In genomic region chr5:128201065-128201926, GRCh38 we compare ENCODE assay signal across 8 cellular contexts.
DNase-seq lines count a peak whose midpoint lies in the region; ATAC-seq, FAIRE-seq and TF ChIP-seq lines count a peak whose summit lies in the region.

No MANE protein-coding gene starts in this region.

- peak; percentile 81 to 90 (median 86) for TF ChIP-seq CTCF in GM12878 (IDR thresholded peaks at IDR 0.05 in 2 of 3, conservative IDR thresholded peaks at IDR 0.05 in 1 of 3; ENCODE audit: control insufficient read depth in 2 of 3, extremely low read depth in 1 of 3, insufficient read depth in 1 of 3, low read depth in 3 of 3, low read length in 3 of 3)

- POLR2A ChIA-PET in GM12878 (lab: Charles Lee): no interaction called here

- no peaks in the 10 kb centered on the region for H3K27me3 ChIP-seq in GM12878 (replicated peaks in 1 of 2; ENCODE audit: control insufficient read depth in 2 of 2, insufficient read depth in 2 of 2, low read length in 1 of 2)
- peaks cover 8% of the 10 kb centered on the region for H3K27me3 ChIP-seq in iPS-15b (ENCODE audit: control insufficient read depth, insufficient read depth, low read length)
- H3K27me3 ChIP-seq in skeletal muscle satellite cell (ENCODE audit: control insufficient read depth, insufficient read depth, low read length): no peaks in the 10 kb centered on the region

- intact Hi-C loops in GM12878 (cut with micrococcal nuclease; ENCODE audit: unreplicated experiment): loop anchor here (1.0 kb wide), 4 partner anchors 326 to 637 kb away; no protein-coding TSS in a partner anchor

- H3K9me3 ChIP-seq in GM12878 (replicated peaks; ENCODE audit: control insufficient read depth, insufficient read depth, low read length) (no peaks in the 10 kb centered on the region; the same call in 1 of the 3 replicates), iPS-15b (ENCODE audit: control insufficient read depth, insufficient read depth, low read length) (no peaks in the 10 kb centered on the region), skeletal muscle satellite cell (replicated peaks; ENCODE audit: low read length) (no peaks in the 10 kb centered on the region)

- H3K36me3 ChIP-seq in GM12878 (ENCODE audit: control insufficient read depth in 2 of 2, insufficient read depth in 2 of 2, low read length in 1 of 2) (no peaks in the 10 kb centered on the region), iPS-15b (ENCODE audit: control insufficient read depth, insufficient read depth, low read length) (no peaks in the 10 kb centered on the region), skeletal muscle satellite cell (ENCODE audit: insufficient read depth, low read length) (no peaks in the 10 kb centered on the region)

- H2AFZ ChIP-seq in GM12878 (ENCODE audit: control insufficient read depth, low read depth, low read length): no peak overlapping the region

- SMC1A ChIA-PET in GM12878 (lab: Charles Lee; ENCODE audit: uncharacterized antibody, unreplicated experiment): interaction anchor here (0.6 to 1.6 kb wide), 14 partner anchors 36 to 639 kb away, joined by 3 to 16 read pairs (median 4); no protein-coding TSS in a partner anchor

- RAD21 ChIA-PET in GM12878 (lab: Charles Lee; ENCODE audit: unreplicated experiment): interaction anchor here (0.7 to 4.5 kb wide), 13 partner anchors 117 to 638 kb away, joined by 3 to 41 read pairs (median 3); no protein-coding TSS in a partner anchor

- H4K20me1 ChIP-seq in GM12878 (ENCODE audit: control insufficient read depth, insufficient read depth): no peaks in the 10 kb centered on the region

- ATAC-seq in HG02623 (IDR thresholded peaks at IDR 0.05; ENCODE audit: unreplicated experiment) (peak; percentile 97), GM12878 (peak; percentile 97)

- WGBS in GM12878 (ENCODE audit: insufficient coverage, insufficient replicate concordance, low lambda C conversion rate, missing lambda C conversion rate): 17% methylated on average over 35 of the region's 36 CpGs

- CTCF ChIA-PET in GM12878 (lab: Yijun Ruan, JAX): interaction anchor here (0.6 to 6.5 kb wide), 26 partner anchors 9 to 669 kb away, joined by 3 to 78 read pairs (median 4); no protein-coding TSS in a partner anchor

- DNase-seq in NCI-H1417 (lab: John Stamatoyannopoulos, UW): peak; percentile 61 to 86 (median 77)
- DNase-seq in NCI-H1417 treated with DMSO at 0.1 percent for 48 hours (lab: John Stamatoyannopoulos, UW): no peak
- DNase-seq in NCI-H146 treated with DMSO at 0.1 percent for 48 hours (lab: John Stamatoyannopoulos, UW; ENCODE audit: unreplicated experiment): peak; percentile 44
- DNase-seq in UCSD-AML1 (lab: John Stamatoyannopoulos, UW; ENCODE audit: unreplicated experiment): peak; percentile 70
- DNase-seq in GM12878 (ENCODE audit: low read depth, low spot score): no peak

- peaks cover 4% of the 10 kb centered on the region; the same call in 1 of the 2 replicates for H3K4me1 ChIP-seq in GM12878 (ENCODE audit: control insufficient read depth, insufficient read depth, low read length)
- no peaks in the 10 kb centered on the region for H3K4me1 ChIP-seq in iPS-15b (ENCODE audit: control insufficient read depth, insufficient read depth, low read length)
- peaks cover 4% of the 10 kb centered on the region for H3K4me1 ChIP-seq in skeletal muscle satellite cell (ENCODE audit: control insufficient read depth, insufficient read depth, low read length)

- BruUV-seq in GM12878 (replicated peaks; lab: Mats Ljungman, UMichigan): no TSS peak

- peak; percentile 97 for TF ChIP-seq RAD21 in GM12878 (IDR thresholded peaks at IDR 0.05; ENCODE audit: insufficient read depth, low read depth, low read length)

- FAIRE-seq in GM12878 (lab: Jason Lieb, UNC): no peak

- no peak for TF ChIP-seq EP300 in GM12878 (IDR thresholded peaks at IDR 0.05; ENCODE audit: borderline replicate concordance in 1 of 2, control insufficient read depth in 1 of 2, low read depth in 2 of 2, low read length in 2 of 2)

- in situ Hi-C loops in GM12878 (cut with MboI): loop anchor here (5.0 to 25.0 kb wide), 3 partner anchors 444 to 1561 kb away; no protein-coding TSS in a partner anchor

- H3K9ac ChIP-seq in GM12878 (ENCODE audit: control insufficient read depth, insufficient read depth, low read length): no peak overlapping the region
- no peak overlapping the region for H3K9ac ChIP-seq in iPS-15b (ENCODE audit: low read depth, low read length)
- peak overlapping the region; percentile 18 for H3K9ac ChIP-seq in skeletal muscle satellite cell (ENCODE audit: low read depth, low read length)

- H3K4me2 ChIP-seq in GM12878 (ENCODE audit: control insufficient read depth, insufficient read depth) (no peak overlapping the region), skeletal muscle satellite cell (ENCODE audit: low read length) (peak overlapping the region; percentile 84)

- H3K79me2 ChIP-seq in GM12878 (ENCODE audit: control insufficient read depth, insufficient read depth, low read length): no peaks in the 10 kb centered on the region

- H3K27ac ChIP-seq in GM12878 (ENCODE audit: control insufficient read depth, insufficient read depth): no peak overlapping the region

- H3K4me3 ChIP-seq in GM12878 (no peak overlapping the region), iPS-15b (ENCODE audit: low read depth, low read length) (peak overlapping the region; percentile 38), skeletal muscle satellite cell (ENCODE audit: low read length) (peak overlapping the region; percentile 53)

- no peak for TF ChIP-seq POLR2A in GM12878 (IDR thresholded peaks at IDR 0.05; ENCODE audit: low read depth, low read length)

TF ChIP-seq in GM12878, 131 proteins besides CTCF, POLR2A, EP300 and RAD21 (continues in another document):
- TF ChIP-seq SMARCA5 (IDR thresholded peaks at IDR 0.05) (peak; percentile 35; the same call in 1 of the 2 replicates), YY1 (IDR thresholded peaks at IDR 0.05; ENCODE audit: low read depth, low read length) (peak; percentile 75), MYB (IDR thresholded peaks at IDR 0.05; ENCODE audit: borderline replicate concordance, low read depth, low read length) (no peak), DPF2 (IDR thresholded peaks at IDR 0.05) (0 out of 2 replicates have a peak, but pooled peaks have one; percentile 17), MEF2A (IDR thresholded peaks at IDR 0.05; ENCODE audit: insufficient read depth, low read depth, low read length) (0 out of 2 replicates have a peak, but pooled peaks have one; percentile 39), LARP7 (IDR thresholded peaks at IDR 0.05) (peak; percentile 38; the same call in 1 of the 2 replicates), RB1 (IDR thresholded peaks at IDR 0.05; ENCODE audit: borderline replicate concordance) (peak; percentile 81; the same call in 1 of the 2 replicates), E2F4 (IDR thresholded peaks at IDR 0.05; ENCODE audit: low read depth, low read length) (0 out of 2 replicates have a peak, but pooled peaks have one; percentile 15), SMC3 (IDR thresholded peaks at IDR 0.05; ENCODE audit: borderline replicate concordance, low read length) (peak; percentile 94), NFYA (IDR thresholded peaks at IDR 0.05; ENCODE audit: borderline replicate concordance, low read depth, low read length) (no peak), ASH2L (IDR thresholded peaks at IDR 0.05; ENCODE audit: borderline replicate concordance, low read depth) (no peak), ZNF24 (IDR thresholded peaks at IDR 0.05) (0 out of 2 replicates have a peak, but pooled peaks have one; percentile 28), PKNOX1 (IDR thresholded peaks at IDR 0.05) (no peak), PRDM15 (CRISPR knock-in tag; IDR thresholded peaks at IDR 0.05) (no peak), CREM (IDR thresholded peaks at IDR 0.05; ENCODE audit: low read depth) (no peak)

Comparison
In these comparisons a context has a peak if more than half of its experiments do, and no peak if none do; other contexts are left out.
1. DNase-seq: peak in NCI-H1417 (3 of 3), NCI-H146 treated with DMSO at 0.1 percent for 48 hours (single experiment) and UCSD-AML1 (single experiment); none in NCI-H1417 treated with DMSO at 0.1 percent for 48 hours (single experiment) and GM12878 (single experiment).